13 cellular contexts compared by ENCODE assay signal in genomic region chr1:13265124-13265523, GRCh38. TPM values are rescaled to one million over a fixed set of nuclear protein-coding genes. Genes with fewer than 3 reads are reported as not detected.
A peak's percentile ranks its signal among the peaks of the same experiment; 100 is the strongest.
DNase-seq lines count a peak whose midpoint lies in the region; ATAC-seq, FAIRE-seq and TF ChIP-seq lines count a peak whose summit lies in the region.
"Not testable (repeated sequence)": the region's sequence is repeated elsewhere in the genome, so short reads cannot be mapped to it uniquely, and the experiment has no call there.
"Had no signal": no experiment of that assay in that cellular context is flagged by ENCODE, and none has a peak within 500 bp of the region (broad histone marks: within the 10 kb centered on the region; RNA-seq: fewer than 3 reads in every experiment).

No MANE protein-coding gene starts in this region.

- not testable (repeated sequence) for H3K9me2 ChIP-seq in PC-3 (replicated peaks; ENCODE audit: low read length)

- TF ChIP-seq RAD21 in A549 (conservative IDR thresholded peaks at IDR 0.05 in 1 of 2, IDR thresholded peaks at IDR 0.05 in 1 of 2) = not testable (repeated sequence)

- POLR2A ChIA-PET in A549 (lab: Yijun Ruan, JAX); PC-3 (lab: Charles Lee; ENCODE audit: unreplicated experiment): not testable (repeated sequence)

- H3K4me2 ChIP-seq in A549; PC-3 (ENCODE audit: low read length): not testable (repeated sequence)

- ATAC-seq in A549 = peak; percentile 62 to 80; a peak in 5 of 6 replicates
- peak; percentile 70 for ATAC-seq in PC-3
- ATAC-seq in RWPE2 (ENCODE audit: low read depth) = peak; percentile 49; the same call in 2 of the 3 replicates

- not testable (repeated sequence) for H3F3A ChIP-seq in PC-3 (ENCODE audit: low read length, unreplicated experiment)

- not testable (repeated sequence) for H3K4me1 ChIP-seq in A549; PC-3 (ENCODE audit: insufficient read depth, low read length); RWPE2 (ENCODE audit: insufficient read depth, poor library complexity, severe bottlenecking)

- CTCF ChIA-PET in A549 (lab: Yijun Ruan, JAX); PC-3 (lab: Charles Lee): not testable (repeated sequence)

- not testable (repeated sequence) for H3K9ac ChIP-seq in PC-3 (ENCODE audit: low read length)

- BruUV-seq in PC-3 (replicated peaks; lab: Mats Ljungman, UMichigan) = not testable (repeated sequence)

- H4K20me1 ChIP-seq in PC-3 (ENCODE audit: low read length) = not testable (repeated sequence)

- not testable (repeated sequence) for H3K27ac ChIP-seq in A549; PC-3 (ENCODE audit: low read length); RWPE2 (ENCODE audit: poor library complexity, severe bottlenecking)

- TF ChIP-seq CTCF in A549 (IDR thresholded peaks at IDR 0.05); PC-3 (conservative IDR thresholded peaks at IDR 0.05; ENCODE audit: low read depth, low read length); RWPE2 (IDR thresholded peaks at IDR 0.05; ENCODE audit: poor library complexity, severe bottlenecking): not testable (repeated sequence)

- intact Hi-C loops in PC-3 (cut with micrococcal nuclease); posterior vena cava (cut with DNase I): not testable (repeated sequence)

- DNase-seq in A549 (ENCODE audit: low read depth in 1 of 2, low spot score in 1 of 2); PC-3; RWPE2 (ENCODE audit: low spot score): not testable (repeated sequence)
- peak; percentile 2 for DNase-seq in posterior vena cava (ENCODE audit: low spot score)

- H3K79me2 ChIP-seq in PC-3 (ENCODE audit: low read length) = not testable (repeated sequence)

- not testable (repeated sequence) for H2AFZ ChIP-seq in PC-3 (ENCODE audit: low read length)

- H3K4me3 ChIP-seq in A549; PC-3 (ENCODE audit: low read length); RWPE2 (ENCODE audit: severe bottlenecking): not testable (repeated sequence)

- WGBS in A549 (ENCODE audit: missing lambda C conversion rate) = 0% methylated on average over 2 of the region's 3 CpGs

- FAIRE-seq in A549 (lab: Jason Lieb, UNC) = not testable (repeated sequence)
- peak; percentile 21 for FAIRE-seq in endometrium (lab: Jason Lieb, UNC)

- not testable (repeated sequence) for H3K36me3 ChIP-seq in PC-3 (ENCODE audit: low read depth, low read length); RWPE2 (ENCODE audit: low read depth)

- H3K27me3 ChIP-seq in PC-3 (ENCODE audit: low read length); RWPE2 (ENCODE audit: insufficient read depth, poor library complexity, severe bottlenecking): not testable (repeated sequence)

- TF ChIP-seq EP300 in A549 (IDR thresholded peaks at IDR 0.05) = not testable (repeated sequence)

- not testable (repeated sequence) for H3K9me3 ChIP-seq in A549; PC-3 (ENCODE audit: low read length); RWPE2 (ENCODE audit: severe bottlenecking)

- not testable (repeated sequence) for TF ChIP-seq POLR2A in A549 (IDR thresholded peaks at IDR 0.05; ENCODE audit: low read length)

RNA-seq across cellular contexts. Expression of gene PRAMEF5, which starts 11.1 kb away (rescaled TPM):
- not detected in 2 replicates for polyA plus RNA-seq in A549 (2011; rRNA removed)
- not detected in 2 replicates for polyA plus RNA-seq in A549 (2012; cell fraction: cytosol; rRNA removed)
- not detected in 2 replicates for polyA plus RNA-seq in A549 (2012; cell fraction: nucleus; rRNA removed)
- not detected in 3 replicates for polyA plus RNA-seq in A549 (2017; fragmentation: RNase III; extraction: RNeasy Plus Mini Kit Qiagen cat#74134 plus additional on column Dnase treatment)
- not detected in 2 replicates for polyA minus RNA-seq in A549 (2011; rRNA and poly(A)+ RNA removed)
- not detected in 2 replicates for total RNA-seq in PC-3 (2014; rRNA removed)
- total RNA-seq in posterior vena cava = not detected
- total RNA-seq: A673; CD4-positive, alpha-beta memory T cell; GM23338; HFFc6; HT1080; IMR-90 had no signal
- polyA plus RNA-seq: AG04450; CD14-positive monocyte; CD4-positive, alpha-beta memory T cell; GM23338; IMR-90 had no signal

RNA-seq across cellular contexts. Expression of gene PRAMEF8, which starts 19.8 kb away (rescaled TPM):
- polyA plus RNA-seq in A549 (2011; rRNA removed) = not detected in 2 replicates
- polyA plus RNA-seq in A549 (2012; cell fraction: cytosol; rRNA removed) = not detected in 2 replicates
- polyA plus RNA-seq in A549 (2012; cell fraction: nucleus; rRNA removed) = not detected in 2 replicates
- not detected in 3 replicates for polyA plus RNA-seq in A549 (2017; fragmentation: RNase III; extraction: RNeasy Plus Mini Kit Qiagen cat#74134 plus additional on column Dnase treatment)
- not detected in 2 replicates for polyA minus RNA-seq in A549 (2011; rRNA and poly(A)+ RNA removed)
- not detected in 2 replicates for total RNA-seq in PC-3 (2014; rRNA removed)
- total RNA-seq in posterior vena cava = not detected
- total RNA-seq: A673; CD4-positive, alpha-beta memory T cell; GM23338; HFFc6; HT1080; IMR-90 had no signal
- polyA plus RNA-seq: AG04450; CD14-positive monocyte; CD4-positive, alpha-beta memory T cell; GM23338; IMR-90 had no signal

RNA-seq across cellular contexts. Expression of gene PRAMEF33, which starts 38.2 kb away (rescaled TPM):
- polyA plus RNA-seq in A549 (2011; rRNA removed) (not detected in 2 replicates), A549 (2017; fragmentation: RNase III; extraction: RNeasy Plus Mini Kit Qiagen cat#74134 plus additional on column Dnase treatment) (not detected in 3 replicates)
- 0.03 TPM in 1 of 2 replicates, not detected in the other for polyA plus RNA-seq in A549 (2012; cell fraction: cytosol; rRNA removed)
- polyA plus RNA-seq in A549 (2012; cell fraction: nucleus; rRNA removed) = not detected in 2 replicates
- not detected in 2 replicates for polyA minus RNA-seq in A549 (2011; rRNA and poly(A)+ RNA removed)
- total RNA-seq in PC-3 (2014; rRNA removed) (not detected in 2 replicates), posterior vena cava (not detected)
- total RNA-seq: A673; CD4-positive, alpha-beta memory T cell; GM23338; HFFc6; HT1080; IMR-90 had no signal
- polyA plus RNA-seq: AG04450; CD14-positive monocyte; CD4-positive, alpha-beta memory T cell; GM23338; IMR-90 had no signal

RNA-seq across cellular contexts. Expression of gene PRAMEF18, which starts 39.2 kb away (rescaled TPM):
- not detected in 2 replicates for polyA plus RNA-seq in A549 (2011; rRNA removed)
- polyA plus RNA-seq in A549 (2012; cell fraction: cytosol; rRNA removed) = not detected in 2 replicates
- polyA plus RNA-seq in A549 (2012; cell fraction: nucleus; rRNA removed) = not detected in 2 replicates
- polyA plus RNA-seq in A549 (2017; fragmentation: RNase III; extraction: RNeasy Plus Mini Kit Qiagen cat#74134 plus additional on column Dnase treatment) = not detected in 3 replicates
- polyA minus RNA-seq in A549 (2011; rRNA and poly(A)+ RNA removed) = not detected in 2 replicates
- total RNA-seq in PC-3 (2014; rRNA removed) = not detected in 2 replicates
- total RNA-seq in posterior vena cava = not detected
- total RNA-seq: A673; CD4-positive, alpha-beta memory T cell; GM23338; HFFc6; HT1080; IMR-90 had no signal
- polyA plus RNA-seq: AG04450; CD14-positive monocyte; CD4-positive, alpha-beta memory T cell; GM23338; IMR-90 had no signal

RNA-seq across cellular contexts. Expression of gene PRAMEF15, which starts 50.3 kb away (rescaled TPM):
- not detected in 2 replicates for polyA plus RNA-seq in A549 (2011; rRNA removed)
- polyA plus RNA-seq in A549 (2012; cell fraction: cytosol; rRNA removed) = not detected in 2 replicates
- not detected in 2 replicates for polyA plus RNA-seq in A549 (2012; cell fraction: nucleus; rRNA removed)
- polyA plus RNA-seq in A549 (2017; fragmentation: RNase III; extraction: RNeasy Plus Mini Kit Qiagen cat#74134 plus additional on column Dnase treatment) = not detected in 3 replicates
- polyA minus RNA-seq in A549 (2011; rRNA and poly(A)+ RNA removed) = not detected in 2 replicates
- total RNA-seq in PC-3 (2014; rRNA removed) = not detected in 2 replicates
- total RNA-seq in posterior vena cava = not detected
- total RNA-seq: A673; CD4-positive, alpha-beta memory T cell; GM23338; HFFc6; HT1080; IMR-90 had no signal
- polyA plus RNA-seq: AG04450; CD14-positive monocyte; CD4-positive, alpha-beta memory T cell; GM23338; IMR-90 had no signal
